2 cellular contexts compared by ENCODE assay signal in genomic region chr6:113181164-113181563, GRCh38.
TF ChIP-seq lines count a peak whose summit lies in the region.

No MANE protein-coding gene starts in this region.

TF ChIP-seq in SK-N-SH, 30 proteins besides CTCF, POLR2A, EP300 and RAD21 (continued from another document):
- TF ChIP-seq REST (IDR thresholded peaks at IDR 0.05; ENCODE audit: low read depth, low read length): no peak
- no peak for TF ChIP-seq TEAD4 (IDR thresholded peaks at IDR 0.05; ENCODE audit: borderline replicate concordance, insufficient read depth)
- TF ChIP-seq MAX (IDR thresholded peaks at IDR 0.05; ENCODE audit: low read depth): no peak
- no peak for TF ChIP-seq RXRA (IDR thresholded peaks at IDR 0.05; ENCODE audit: borderline replicate concordance, low read depth)
- no peak for TF ChIP-seq MXI1 (IDR thresholded peaks at IDR 0.05; ENCODE audit: low read depth, low read length)
- no peak for TF ChIP-seq EZH2phosphoT487 (IDR thresholded peaks at IDR 0.05; ENCODE audit: borderline replicate concordance, low read depth)

TF ChIP-seq in SK-N-SH treated with all-trans-retinoic acid at 6 μM for 48 hours, 23 proteins besides CTCF, POLR2A, EP300 and RAD21 (continued from another document):
- TF ChIP-seq POU6F1 (CRISPR knock-in tag; IDR thresholded peaks at IDR 0.05; ENCODE audit: borderline replicate concordance, low read depth) (no peak), PPARA (CRISPR knock-in tag; IDR thresholded peaks at IDR 0.05; ENCODE audit: borderline replicate concordance) (no peak), ESRRG (CRISPR knock-in tag; IDR thresholded peaks at IDR 0.05) (no peak)
TF ChIP-seq in SK-N-SH treated with all-trans-retinoic acid at 6 μM for 48 hours: peak in this region for 0.
